Comparison of ENCODE assay signal across 9 cellular contexts in genomic region chr1:152461544-152461943, GRCh38. TPM values are rescaled to one million over a fixed set of nuclear protein-coding genes. Genes with fewer than 3 reads are reported as not detected.
DNase-seq lines count a peak whose midpoint lies in the region; ATAC-seq, FAIRE-seq and TF ChIP-seq lines count a peak whose summit lies in the region.
"Had no signal": no experiment of that assay in that cellular context is flagged by ENCODE, and none has a peak within 500 bp of the region (broad histone marks: within the 10 kb centered on the region; RNA-seq: fewer than 3 reads in every experiment).

No MANE protein-coding gene starts in this region.

- no peaks in the 10 kb centered on the region for H3K27me3 Mint-ChIP-seq in Caco-2 (ENCODE audit: insufficient read depth, unreplicated experiment)
- H3K27me3 Mint-ChIP-seq in activated naive CD8-positive, alpha-beta T cell = no peaks in the 10 kb centered on the region

- WGBS in right cardiac atrium = 7% methylated on average over 6 of the region's 6 CpGs

- H3K36me3 ChIP-seq in Caco-2 (ENCODE audit: control insufficient read depth, insufficient read depth, low read length) = no peaks in the 10 kb centered on the region
- H3K36me3 ChIP-seq in SJSA1 = no peaks in the 10 kb centered on the region

- H3K4me1 ChIP-seq in Caco-2 (no peaks in the 10 kb centered on the region), SJSA1 (replicated peaks) (no peaks in the 10 kb centered on the region), right cardiac atrium (ENCODE audit: control insufficient read depth, insufficient read depth, low read length) (no peaks in the 10 kb centered on the region)

- no peak for TF ChIP-seq POLR2A in GM12892 (IDR thresholded peaks at IDR 0.05; ENCODE audit: low read depth, low read length)

- POLR2A ChIA-PET in Caco-2 (lab: Charles Lee) = no interaction called here

- H3K4me1 Mint-ChIP-seq in Caco-2 (ENCODE audit: low read depth, unreplicated experiment) = no peaks in the 10 kb centered on the region
- peaks cover 30% of the 10 kb centered on the region for H3K4me1 Mint-ChIP-seq in activated naive CD8-positive, alpha-beta T cell (ENCODE audit: low read depth)

- CTCF ChIA-PET in Caco-2 (lab: Charles Lee) = no interaction called here

- H3K4me3 ChIP-seq in Caco-2 (ENCODE audit: low read depth, low read length) = no peak overlapping the region
- no peak overlapping the region for H3K4me3 ChIP-seq in SJSA1
- H3K4me3 ChIP-seq in right cardiac atrium (ENCODE audit: low read length) = no peak overlapping the region

- H3K27ac ChIP-seq in SJSA1 (no peak overlapping the region), right cardiac atrium (ENCODE audit: low read length) (no peak overlapping the region)

- in situ Hi-C loops in KBM-7 (cut with MboI; ENCODE audit: low pct_unique_long_range_greater_than_20kb, low sequenced_read_pairs) = no loop called here

- no peaks in the 10 kb centered on the region for H3K9me3 Mint-ChIP-seq in Caco-2 (ENCODE audit: unreplicated experiment)
- H3K9me3 Mint-ChIP-seq in activated naive CD8-positive, alpha-beta T cell (ENCODE audit: low read depth) = no peaks in the 10 kb centered on the region

- ATAC-seq in right cardiac atrium (peak; percentile 38 to 77), HG02571 (IDR thresholded peaks at IDR 0.05; ENCODE audit: unreplicated experiment) (no peak)

- FAIRE-seq in GM12892 (lab: Jason Lieb, UNC) = no peak

- H3K27me3 ChIP-seq in Caco-2 (replicated peaks; ENCODE audit: control insufficient read depth, insufficient read depth, low read length) = no peaks in the 10 kb centered on the region
- H3K27me3 ChIP-seq in SJSA1 (replicated peaks) = no peaks in the 10 kb centered on the region
- H3K27me3 ChIP-seq in right cardiac atrium (ENCODE audit: control insufficient read depth, insufficient read depth) = no peaks in the 10 kb centered on the region

- H3K36me3 Mint-ChIP-seq in Caco-2 (ENCODE audit: insufficient read depth, unreplicated experiment) = no peaks in the 10 kb centered on the region
- no peaks in the 10 kb centered on the region for H3K36me3 Mint-ChIP-seq in activated naive CD8-positive, alpha-beta T cell

- H3K9me3 ChIP-seq in Caco-2 (peaks cover 6% of the 10 kb centered on the region; the same call in 1 of the 2 replicates), SJSA1 (replicated peaks) (no peaks in the 10 kb centered on the region), right cardiac atrium (ENCODE audit: control insufficient read depth, low read length) (no peaks in the 10 kb centered on the region)

- H3K4me3 Mint-ChIP-seq in Caco-2 (ENCODE audit: unreplicated experiment) = no peak overlapping the region
- no peak overlapping the region for H3K4me3 Mint-ChIP-seq in activated naive CD8-positive, alpha-beta T cell

- peak; percentile 47 to 61 for DNase-seq in Caco-2
- peak; percentile 62 for DNase-seq in KBM-7
- peak; percentile 34 to 60 for DNase-seq in SJSA1 (ENCODE audit: low read depth in 1 of 2, low spot score in 2 of 2)
- peak in 1 of 3 donors; percentile 32 for DNase-seq in right cardiac atrium
- DNase-seq in stimulated activated CD4-positive, alpha-beta T cell treated with anti-CD3 and anti-CD28 coated beads, Interleukin-15, amount 100 ng/mL, for 24 hours = peak; percentile 74
- DNase-seq in GM12892 (ENCODE audit: insufficient read length) = no peak

- no TSS peak for BruUV-seq in Caco-2 (replicated peaks; lab: Mats Ljungman, UMichigan)

- H3K27ac Mint-ChIP-seq in Caco-2 (ENCODE audit: unreplicated experiment) = no peak overlapping the region
- peak overlapping the region; percentile 41 for H3K27ac Mint-ChIP-seq in activated naive CD8-positive, alpha-beta T cell

- TF ChIP-seq CTCF in Caco-2 (IDR thresholded peaks at IDR 0.05; ENCODE audit: insufficient read depth in 1 of 2, low read depth in 1 of 2, low read length in 1 of 2, severe bottlenecking in 1 of 2, unreplicated experiment in 1 of 2) = peak; percentile 32 to 49

- intact Hi-C loops in Caco-2 (cut with micrococcal nuclease; ENCODE audit: unreplicated experiment) (no loop called here), right cardiac atrium (cut with DNase I) (no loop called here)

RNA-seq across cellular contexts. Expression of gene CRNN, which starts 47.5 kb away (rescaled TPM):
- total RNA-seq in Caco-2 (2022) = not detected in 2 replicates
- total RNA-seq in SJSA1 (2014; rRNA removed; shearing (Covaris generic)) = 0.16 TPM in 1 of 2 replicates, not detected in the other
- not detected for total RNA-seq in right cardiac atrium
- 0.14 TPM for polyA plus RNA-seq in right cardiac atrium
- not detected for polyA plus RNA-seq in GM12892 (2012; ENCODE audit: missing spikeins)
- total RNA-seq: T-helper 2 cell treated with Interferon-gamma antibody and Interleukin-4, amounts not matched to agents 100 ng/mL and 5 ng/mL, for 36 hours had no signal

RNA-seq across cellular contexts. Expression of gene LCE5A, which starts 49.1 kb away (rescaled TPM):
- total RNA-seq in Caco-2 (2022) (not detected in 2 replicates), right cardiac atrium (not detected)
- total RNA-seq in SJSA1 (2014; rRNA removed; shearing (Covaris generic)) = not detected in 2 replicates
- not detected for polyA plus RNA-seq in right cardiac atrium
- not detected for polyA plus RNA-seq in GM12892 (2012; ENCODE audit: missing spikeins)
- total RNA-seq: T-helper 2 cell treated with Interferon-gamma antibody and Interleukin-4, amounts not matched to agents 100 ng/mL and 5 ng/mL, for 36 hours had no signal

RNA-seq across cellular contexts. Expression of gene CRCT1, which starts 52.7 kb away (rescaled TPM):
- not detected in 2 replicates for total RNA-seq in Caco-2 (2022)
- not detected in 2 replicates for total RNA-seq in SJSA1 (2014; rRNA removed; shearing (Covaris generic))
- not detected for total RNA-seq in right cardiac atrium
- polyA plus RNA-seq in right cardiac atrium = not detected
- polyA plus RNA-seq in GM12892 (2012; ENCODE audit: missing spikeins) = not detected
- total RNA-seq: T-helper 2 cell treated with Interferon-gamma antibody and Interleukin-4, amounts not matched to agents 100 ng/mL and 5 ng/mL, for 36 hours had no signal
